In genomic region chr13:85586422-85586831, GRCh38 we compare ENCODE assay signal across 23 cellular contexts.
DNase-seq lines count a peak whose midpoint lies in the region; ATAC-seq, FAIRE-seq and TF ChIP-seq lines count a peak whose summit lies in the region.
"Had no signal": no experiment of that assay in that cellular context is flagged by ENCODE, and none has a peak within 500 bp of the region (broad histone marks: within the 10 kb centered on the region; RNA-seq: fewer than 3 reads in every experiment).

No MANE protein-coding gene starts in this region.

- H3K79me2 ChIP-seq in astrocyte (ENCODE audit: insufficient read depth, low read length) (no peaks in the 10 kb centered on the region), keratinocyte (ENCODE audit: control insufficient read depth, insufficient read depth, low read length) (no peaks in the 10 kb centered on the region)

- H3K27ac ChIP-seq in astrocyte (ENCODE audit: low read depth, low read length) (peak overlapping the region; percentile 17), keratinocyte (ENCODE audit: control insufficient read depth, insufficient read depth, low read length) (peak overlapping the region; percentile 63), tibial artery (no peak overlapping the region)
- H3K27ac ChIP-seq: BLaER1 treated with 17β-estradiol and CSF1 and Interleukin-3, amounts not matched to agents 10 nM and 100 nM; heart right ventricle; Peyer's patch had no signal

- dilution Hi-C loops in keratinocyte (cut with MboI; ENCODE audit: extremely low pct_ligation_motif_present, low sequenced_read_pairs): no loop called here

- H3K9me3 ChIP-seq in astrocyte (ENCODE audit: insufficient read depth, low read depth, low read length) (no peaks in the 10 kb centered on the region), keratinocyte (ENCODE audit: control insufficient read depth, low read depth, low read length) (peaks cover 10% of the 10 kb centered on the region), tibial artery (no peaks in the 10 kb centered on the region)
- H3K9me3 ChIP-seq: Peyer's patch had no signal

- H3K9ac ChIP-seq in astrocyte (ENCODE audit: low read length) (no peak overlapping the region), keratinocyte (ENCODE audit: control insufficient read depth, extremely low read depth, insufficient read depth, low read length) (no peak overlapping the region)
- H3K9ac ChIP-seq: BLaER1 treated with 17β-estradiol and CSF1 and Interleukin-3, amounts not matched to agents 10 nM and 100 nM had no signal

- peaks cover 6% of the 10 kb centered on the region for H3K4me1 ChIP-seq in astrocyte (ENCODE audit: insufficient read depth, low read length)
- H3K4me1 ChIP-seq in keratinocyte (ENCODE audit: control insufficient read depth, extremely low read depth, insufficient read depth, low read length): peaks cover 30% of the 10 kb centered on the region
- H3K4me1 ChIP-seq in tibial artery: no peaks in the 10 kb centered on the region
- H3K4me1 ChIP-seq: heart right ventricle, Peyer's patch had no signal

- H3K27me3 Mint-ChIP-seq in astrocyte (ENCODE audit: low read depth, unreplicated experiment) (no peaks in the 10 kb centered on the region), osteocyte (ENCODE audit: unreplicated experiment) (no peaks in the 10 kb centered on the region)
- H3K27me3 Mint-ChIP-seq: central memory CD8-positive, alpha-beta T cell; stimulated activated naive CD8-positive, alpha-beta T cell treated with anti-CD3 and anti-CD28 coated beads, Interleukin-15, amount 100 ng/mL, for 72 hours had no signal

- H3K4me3 Mint-ChIP-seq in astrocyte (ENCODE audit: unreplicated experiment) (no peak overlapping the region), osteocyte (ENCODE audit: unreplicated experiment) (no peak overlapping the region)
- H3K4me3 Mint-ChIP-seq in stimulated activated effector memory CD8-positive, alpha-beta T cell treated with anti-CD3 and anti-CD28 coated beads, Interleukin-12 subunit alpha, Interleukin-12 subunit beta, amount 100 ng/mL, for 72 hours: no peak overlapping the region
- H3K4me3 Mint-ChIP-seq: central memory CD8-positive, alpha-beta T cell; stimulated activated naive CD8-positive, alpha-beta T cell treated with anti-CD3 and anti-CD28 coated beads, Interleukin-15, amount 100 ng/mL, for 72 hours; T-helper 1 cell treated with Interleukin-12 subunit alpha and Interleukin-12 subunit beta and Interleukin-4 antibody, amounts not matched to agents 30 μg/mL and 1 μg/mL, for 36 hours had no signal

- H3K4me3 ChIP-seq in astrocyte (ENCODE audit: insufficient read depth, low read depth, low read length) (no peak overlapping the region), keratinocyte (ENCODE audit: control insufficient read depth in 2 of 3, extremely low read depth in 1 of 3, insufficient read depth in 2 of 3, low read depth in 1 of 3, low read length in 3 of 3) (no peak overlapping the region), tibial artery (no peak overlapping the region)
- H3K4me3 ChIP-seq: BLaER1 treated with 17β-estradiol and CSF1 and Interleukin-3, amounts not matched to agents 10 nM and 100 nM; GM12878; heart right ventricle; Peyer's patch had no signal

- H3K4me2 ChIP-seq in astrocyte (ENCODE audit: low read length) (no peak overlapping the region), keratinocyte (ENCODE audit: control insufficient read depth, extremely low read depth, insufficient read depth, low read depth, low read length) (no peak overlapping the region)
- H3K4me2 ChIP-seq: BLaER1 treated with 17β-estradiol and CSF1 and Interleukin-3, amounts not matched to agents 10 nM and 100 nM had no signal

- H2AFZ ChIP-seq in astrocyte (ENCODE audit: low read depth, low read length): no peak overlapping the region
- H2AFZ ChIP-seq in keratinocyte (ENCODE audit: control insufficient read depth, low read length): peak overlapping the region; percentile 12

- H3K36me3 ChIP-seq in astrocyte (ENCODE audit: insufficient read depth, low read length) (no peaks in the 10 kb centered on the region), keratinocyte (ENCODE audit: control insufficient read depth in 2 of 2, extremely low read depth in 1 of 2, insufficient read depth in 2 of 2, low read length in 2 of 2) (no peaks in the 10 kb centered on the region), tibial artery (no peaks in the 10 kb centered on the region)
- H3K36me3 ChIP-seq: BLaER1 treated with 17β-estradiol and CSF1 and Interleukin-3, amounts not matched to agents 10 nM and 100 nM; heart right ventricle; Peyer's patch had no signal

- intact Hi-C loops in tibial artery (cut with DNase I; ENCODE audit: low total_unique reads): no loop called here

- peaks cover 2% of the 10 kb centered on the region for H3K9me3 Mint-ChIP-seq in astrocyte (ENCODE audit: unreplicated experiment)
- H3K9me3 Mint-ChIP-seq in osteocyte (ENCODE audit: unreplicated experiment): no peaks in the 10 kb centered on the region
- H3K9me3 Mint-ChIP-seq in stimulated activated effector memory CD8-positive, alpha-beta T cell treated with anti-CD3 and anti-CD28 coated beads, Interleukin-12 subunit alpha, Interleukin-12 subunit beta, amount 100 ng/mL, for 72 hours: peaks cover 10% of the 10 kb centered on the region
- H3K9me3 Mint-ChIP-seq: stimulated activated naive CD8-positive, alpha-beta T cell treated with anti-CD3 and anti-CD28 coated beads, Interleukin-15, amount 100 ng/mL, for 72 hours; T-helper 1 cell treated with Interleukin-12 subunit alpha and Interleukin-12 subunit beta and Interleukin-4 antibody, amounts not matched to agents 30 μg/mL and 1 μg/mL, for 36 hours had no signal

- H3K4me1 Mint-ChIP-seq in astrocyte (ENCODE audit: low read depth, unreplicated experiment) (peaks cover 14% of the 10 kb centered on the region), osteocyte (ENCODE audit: unreplicated experiment) (peaks cover 31% of the 10 kb centered on the region)
- H3K4me1 Mint-ChIP-seq in stimulated activated effector memory CD8-positive, alpha-beta T cell treated with anti-CD3 and anti-CD28 coated beads, Interleukin-12 subunit alpha, Interleukin-12 subunit beta, amount 100 ng/mL, for 72 hours: no peaks in the 10 kb centered on the region
- H3K4me1 Mint-ChIP-seq: central memory CD8-positive, alpha-beta T cell; stimulated activated naive CD8-positive, alpha-beta T cell treated with anti-CD3 and anti-CD28 coated beads, Interleukin-15, amount 100 ng/mL, for 72 hours had no signal

- no peaks in the 10 kb centered on the region for H3K9me1 ChIP-seq in keratinocyte (ENCODE audit: control insufficient read depth, extremely low read depth, insufficient read depth, low read length)

- DNase-seq in EL (peak; percentile 62), NCI-H2196 (lab: John Stamatoyannopoulos, UW; ENCODE audit: unreplicated experiment) (peak; percentile 21), astrocyte (ENCODE audit: low read depth) (peak; percentile 91), keratinocyte (ENCODE audit: low read depth, low spot score) (peak; percentile 90), osteocyte (ENCODE audit: extremely low spot score, unreplicated experiment) (no peak), tibial artery (no peak)
- no peak for DNase-seq in stimulated activated effector memory CD8-positive, alpha-beta T cell treated with anti-CD3 and anti-CD28 coated beads, Interleukin-12 subunit alpha, Interleukin-12 subunit beta, amount 100 ng/mL, for 72 hours (ENCODE audit: low spot score in 2 of 2)
- DNase-seq: activated CD4-positive, alpha-beta T cell treated with anti-CD3 and anti-CD28 coated beads for 1 hour; activated CD8-positive, alpha-beta memory T cell treated with anti-CD3 and anti-CD28 coated beads, Interleukin-2, amount 50 U/mL, for 48 hours; activated naive CD4-positive, alpha-beta T cell; heart right ventricle; KG1; left colon; NCI-H146; NCI-H524 treated with DMSO at 0.1 percent for 48 hours; Peyer's patch; stimulated activated naive CD8-positive, alpha-beta T cell treated with anti-CD3 and anti-CD28 coated beads, Interleukin-15, amount 100 ng/mL, for 72 hours had no signal

- FAIRE-seq in astrocyte (lab: Jason Lieb, UNC) (no peak), keratinocyte (lab: Jason Lieb, UNC) (peak; percentile 81)
- FAIRE-seq: GM12878 had no signal

- TF ChIP-seq CTCF in astrocyte (IDR thresholded peaks at IDR 0.05; ENCODE audit: insufficient read depth, low read depth, low read length) (no peak), keratinocyte (optimal IDR thresholded peaks at IDR 0.05 in 1 of 3, IDR thresholded peaks at IDR 0.05 in 1 of 3, conservative IDR thresholded peaks at IDR 0.05 in 1 of 3; ENCODE audit: extremely low read depth in 1 of 3, insufficient read depth in 2 of 3, low read length in 3 of 3) (no peak), osteocyte (IDR thresholded peaks at IDR 0.05) (no peak), tibial artery (IDR thresholded peaks at IDR 0.05) (no peak)

- no peaks in the 10 kb centered on the region for H4K20me1 ChIP-seq in astrocyte (ENCODE audit: insufficient read depth, low read length)
- H4K20me1 ChIP-seq in keratinocyte (ENCODE audit: control insufficient read depth, extremely low read depth, insufficient read depth, low read length): no peaks in the 10 kb centered on the region
- H4K20me1 ChIP-seq: BLaER1 treated with 17β-estradiol and CSF1 and Interleukin-3, amounts not matched to agents 10 nM and 100 nM had no signal

- ATAC-seq in GM19395 (IDR thresholded peaks at IDR 0.05; ENCODE audit: unreplicated experiment): no peak
- no peak for ATAC-seq in stimulated activated effector memory CD8-positive, alpha-beta T cell treated with anti-CD3 and anti-CD28 coated beads, Interleukin-12 subunit alpha, Interleukin-12 subunit beta, amount 100 ng/mL, for 72 hours
- ATAC-seq: GM12878; HCT116; heart right ventricle; left colon; stimulated activated naive CD8-positive, alpha-beta T cell treated with anti-CD3 and anti-CD28 coated beads, Interleukin-15, amount 100 ng/mL, for 72 hours had no signal

- no peaks in the 10 kb centered on the region for H3K36me3 Mint-ChIP-seq in astrocyte (ENCODE audit: low read depth, unreplicated experiment)
- H3K36me3 Mint-ChIP-seq in osteocyte (ENCODE audit: unreplicated experiment): no peaks in the 10 kb centered on the region
- H3K36me3 Mint-ChIP-seq in stimulated activated effector memory CD8-positive, alpha-beta T cell treated with anti-CD3 and anti-CD28 coated beads, Interleukin-12 subunit alpha, Interleukin-12 subunit beta, amount 100 ng/mL, for 72 hours: no peaks in the 10 kb centered on the region

- no peaks in the 10 kb centered on the region for H3K27me3 ChIP-seq in astrocyte (ENCODE audit: insufficient read depth, low read length)
- no peaks in the 10 kb centered on the region for H3K27me3 ChIP-seq in keratinocyte (ENCODE audit: control insufficient read depth, extremely low read depth, insufficient read depth, low read length)
- H3K27me3 ChIP-seq in tibial artery: no peaks in the 10 kb centered on the region
- H3K27me3 ChIP-seq: BLaER1 treated with 17β-estradiol and CSF1 and Interleukin-3, amounts not matched to agents 10 nM and 100 nM; heart right ventricle; Peyer's patch had no signal

- H3K27ac Mint-ChIP-seq in astrocyte (ENCODE audit: unreplicated experiment): peak overlapping the region; percentile 35
- H3K27ac Mint-ChIP-seq in osteocyte (ENCODE audit: unreplicated experiment): no peak overlapping the region
- H3K27ac Mint-ChIP-seq in stimulated activated effector memory CD8-positive, alpha-beta T cell treated with anti-CD3 and anti-CD28 coated beads, Interleukin-12 subunit alpha, Interleukin-12 subunit beta, amount 100 ng/mL, for 72 hours: no peak overlapping the region
- H3K27ac Mint-ChIP-seq: stimulated activated naive CD8-positive, alpha-beta T cell treated with anti-CD3 and anti-CD28 coated beads, Interleukin-15, amount 100 ng/mL, for 72 hours; T-helper 1 cell treated with Interleukin-12 subunit alpha and Interleukin-12 subunit beta and Interleukin-4 antibody, amounts not matched to agents 30 μg/mL and 1 μg/mL, for 36 hours had no signal

Comparison
In these comparisons a context has a peak if more than half of its experiments do, and no peak if none do; other contexts are left out.
1. DNase-seq: peak in EL (single experiment), NCI-H2196 (single experiment), astrocyte (single experiment) and keratinocyte (single experiment); none in osteocyte (single experiment), stimulated activated effector memory CD8-positive, alpha-beta T cell treated with anti-CD3 and anti-CD28 coated beads, Interleukin-12 subunit alpha, Interleukin-12 subunit beta, amount 100 ng/mL, for 72 hours (0 of 2) and tibial artery (0 of 2).
2. H3K27ac ChIP-seq: peak in astrocyte (single experiment) and keratinocyte (single experiment); none in tibial artery (0 of 2).